In the genomic region with DNA sequence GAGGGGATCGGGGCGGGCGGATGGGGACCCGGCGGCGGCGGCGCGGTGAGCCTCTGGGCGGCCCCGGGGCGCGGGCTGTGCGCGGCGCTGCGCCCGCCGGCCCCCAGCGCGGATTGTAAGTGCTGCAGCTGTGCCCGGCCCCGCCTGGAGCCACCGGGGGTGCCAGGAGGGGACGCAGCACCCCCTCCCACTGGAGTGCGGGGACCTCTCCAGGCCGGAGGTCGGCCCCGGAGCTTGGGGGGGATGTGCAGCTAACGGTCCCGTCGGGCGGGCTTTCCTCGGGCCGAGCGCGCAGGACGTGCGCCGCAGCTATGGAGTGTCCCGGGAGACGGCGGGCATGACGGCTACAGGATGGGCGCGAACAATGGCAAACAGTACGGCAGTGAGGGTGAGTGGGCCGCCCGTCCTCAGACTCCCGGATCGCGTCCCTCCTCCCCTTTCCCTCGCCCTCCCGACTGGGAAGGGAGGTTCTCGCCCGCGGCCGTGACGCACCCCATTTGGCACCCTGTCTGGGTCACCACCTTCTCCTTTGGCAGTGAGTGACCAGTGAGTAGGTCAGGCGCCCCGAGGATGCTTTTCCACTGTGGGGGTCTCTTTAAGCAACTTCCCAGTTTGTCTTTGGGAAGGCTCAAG, we compare ENCODE assay signal across 8 cellular contexts. TPM values are rescaled to one million over a fixed set of nuclear protein-coding genes. Genes with fewer than 3 reads are reported as not detected.
A peak's percentile ranks its signal among the peaks of the same experiment; 100 is the strongest.
DNase-seq lines count a peak whose midpoint lies in the region; ATAC-seq and TF ChIP-seq lines count a peak whose summit lies in the region.

No MANE protein-coding gene starts in this region.

- H3K36me3 Mint-ChIP-seq in activated T-helper 1 cell treated with anti-CD3 and anti-CD28 coated beads, Interleukin-12 subunit alpha, Interleukin-12 subunit beta, Interleukin-2, Interleukin-4 antibody, amounts not matched to agents 30 ng/mL and 10 ng/mL and 1 ng/mL, durations not matched to agents 14 hours and 24 hours and 36 hours (ENCODE audit: low read depth) = no peaks in the 10 kb centered on the region

- H3K4me1 Mint-ChIP-seq in activated T-helper 1 cell treated with anti-CD3 and anti-CD28 coated beads, Interleukin-12 subunit alpha, Interleukin-12 subunit beta, Interleukin-2, Interleukin-4 antibody, amounts not matched to agents 30 ng/mL and 10 ng/mL and 1 ng/mL, durations not matched to agents 14 hours and 24 hours and 36 hours (ENCODE audit: low read depth) = no peaks in the 10 kb centered on the region

- TF ChIP-seq CTCF in fibroblast of mammary gland (conservative IDR thresholded peaks at IDR 0.05; ENCODE audit: control insufficient read depth, insufficient read depth, low read depth, low read length) (no peak), GM13976 (IDR thresholded peaks at IDR 0.05; ENCODE audit: borderline replicate concordance, control extremely low read depth, extremely low read depth, insufficient read depth, missing control alignments) (no peak)

- H3K27ac Mint-ChIP-seq in activated T-helper 1 cell treated with anti-CD3 and anti-CD28 coated beads, Interleukin-12 subunit alpha, Interleukin-12 subunit beta, Interleukin-2, Interleukin-4 antibody, amounts not matched to agents 30 ng/mL and 10 ng/mL and 1 ng/mL, durations not matched to agents 14 hours and 24 hours and 36 hours = no peak overlapping the region

- ATAC-seq in HG03565 (IDR thresholded peaks at IDR 0.05; ENCODE audit: unreplicated experiment) = no peak
- ATAC-seq in HG02981 (IDR thresholded peaks at IDR 0.05; ENCODE audit: unreplicated experiment) = no peak

- peak overlapping the region; percentile 75 for H3K4me3 ChIP-seq in fibroblast of mammary gland (ENCODE audit: control insufficient read depth, low read depth, low read length)

- H3K9me3 Mint-ChIP-seq in activated T-helper 1 cell treated with anti-CD3 and anti-CD28 coated beads, Interleukin-12 subunit alpha, Interleukin-12 subunit beta, Interleukin-2, Interleukin-4 antibody, amounts not matched to agents 30 ng/mL and 10 ng/mL and 1 ng/mL, durations not matched to agents 14 hours and 24 hours and 36 hours = peaks cover 3% of the 10 kb centered on the region

- peaks cover 27% of the 10 kb centered on the region for H3K27me3 Mint-ChIP-seq in activated T-helper 1 cell treated with anti-CD3 and anti-CD28 coated beads, Interleukin-12 subunit alpha, Interleukin-12 subunit beta, Interleukin-2, Interleukin-4 antibody, amounts not matched to agents 30 ng/mL and 10 ng/mL and 1 ng/mL, durations not matched to agents 14 hours and 24 hours and 36 hours (ENCODE audit: insufficient read depth)

- in situ Hi-C loops in Caki2 (cut with HindIII; ENCODE audit: low pct_unique_long_range_greater_than_20kb, low sequenced_read_pairs) = no loop called here
- in situ Hi-C loops in GM13976 (cut with MboI; ENCODE audit: low sequenced_read_pairs, unreplicated experiment) = no loop called here

- H3K4me3 Mint-ChIP-seq in activated T-helper 1 cell treated with anti-CD3 and anti-CD28 coated beads, Interleukin-12 subunit alpha, Interleukin-12 subunit beta, Interleukin-2, Interleukin-4 antibody, amounts not matched to agents 30 ng/mL and 10 ng/mL and 1 ng/mL, durations not matched to agents 14 hours and 24 hours and 36 hours = no peak overlapping the region

- DNase-seq in Caki2 (ENCODE audit: low read depth) (peak; percentile 46), NCI-H226 (peak; percentile 48), fibroblast of mammary gland (ENCODE audit: low read depth) (peak; percentile 63), myocyte (ENCODE audit: low read depth) (peak; percentile 62), GM13976 (ENCODE audit: low spot score) (no peak)
- DNase-seq in activated T-helper 1 cell treated with anti-CD3 and anti-CD28 coated beads, Interleukin-12 subunit alpha, Interleukin-12 subunit beta, Interleukin-2, Interleukin-4 antibody, amounts not matched to agents 30 ng/mL and 10 ng/mL and 1 ng/mL, durations not matched to agents 14 hours and 24 hours and 36 hours (ENCODE audit: low spot score) = no peak

- intact Hi-C loops in activated T-helper 1 cell treated with anti-CD3 and anti-CD28 coated beads, Interleukin-12 subunit alpha, Interleukin-12 subunit beta, Interleukin-2, Interleukin-4 antibody, amounts not matched to agents 30 ng/mL and 10 ng/mL and 1 ng/mL, durations not matched to agents 14 hours and 24 hours and 36 hours (cut with micrococcal nuclease) = no loop called here

RNA-seq across cellular contexts. Expression of a gene that starts 0.5 kb away (rescaled TPM):
- 0.12 and 3.1 TPM in 2 replicates for total RNA-seq in Caki2 (2014; rRNA removed; shearing (Covaris generic); ENCODE audit: low replicate concordance)
- total RNA-seq in myocyte = 9.7 and 11.2 TPM in 2 replicates
- polyA plus RNA-seq in myocyte (2012) = 20.2 TPM
- not detected in 2 replicates for total RNA-seq in activated T-helper 1 cell treated with anti-CD3 and anti-CD28 coated beads, Interleukin-12 subunit alpha, Interleukin-12 subunit beta, Interleukin-2, Interleukin-4 antibody, amounts not matched to agents 30 ng/mL and 10 ng/mL and 1 ng/mL, durations not matched to agents 14 hours and 24 hours and 36 hours

Comparison
In these comparisons a context has a peak if more than half of its experiments do, and no peak if none do; other contexts are left out.
1. DNase-seq: peak in Caki2 (single experiment), NCI-H226 (single experiment), fibroblast of mammary gland (single experiment) and myocyte (single experiment); none in GM13976 (single experiment) and activated T-helper 1 cell treated with anti-CD3 and anti-CD28 coated beads, Interleukin-12 subunit alpha, Interleukin-12 subunit beta, Interleukin-2, Interleukin-4 antibody, amounts not matched to agents 30 ng/mL and 10 ng/mL and 1 ng/mL, durations not matched to agents 14 hours and 24 hours and 36 hours (single experiment).